In genomic region chr18:27605107-27605834, GRCh38 we compare ENCODE assay signal across 7 cellular contexts.
A peak's percentile ranks its signal among the peaks of the same experiment; 100 is the strongest.
DNase-seq lines count a peak whose midpoint lies in the region; ATAC-seq and TF ChIP-seq lines count a peak whose summit lies in the region.

No MANE protein-coding gene starts in this region.

- H3K27me3 ChIP-seq in HUES48 (ENCODE audit: control insufficient read depth, insufficient read depth, low read length) = no peaks in the 10 kb centered on the region

- POLR2A ChIA-PET in MCF 10A (lab: Yijun Ruan, JAX) = interaction anchor here (0.6 to 1.5 kb wide), 6 partner anchors 19 to 232 kb away, joined by 3 to 6 read pairs (median 3); no protein-coding TSS in a partner anchor

- no peaks in the 10 kb centered on the region for H3K27me3 Mint-ChIP-seq in MCF 10A (ENCODE audit: insufficient read depth, unreplicated experiment)
- H3K27me3 Mint-ChIP-seq in stimulated activated naive B cell treated with anti-CD40 and anti-IgM and Interleukin-4, amounts not matched to agents 10 μg/mL and 1 μg/mL and 100 μg/mL, for 72 hours = peaks cover 0 to 7% of the 10 kb centered on the region in 2 donors

- DNase-seq in GM04503 (ENCODE audit: low read depth) (peak; percentile 12), NCI-H82 treated with DMSO at 0.1 percent for 48 hours (lab: John Stamatoyannopoulos, UW; ENCODE audit: unreplicated experiment) (peak; percentile 93), MCF 10A (ENCODE audit: unreplicated experiment) (peak; percentile 78), inferior parietal cortex (ENCODE audit: extremely low spot score) (peak; percentile 86)
- no peak for DNase-seq in stimulated activated naive B cell treated with anti-CD40 and anti-IgM and Interleukin-4, amounts not matched to agents 10 μg/mL and 1 μg/mL and 100 μg/mL, for 72 hours

- BruUV-seq in MCF 10A (replicated peaks; lab: Mats Ljungman, UMichigan) = no TSS peak

- H3K36me3 Mint-ChIP-seq in MCF 10A (ENCODE audit: insufficient read depth, unreplicated experiment) = no peaks in the 10 kb centered on the region
- H3K36me3 Mint-ChIP-seq in stimulated activated naive B cell treated with anti-CD40 and anti-IgM and Interleukin-4, amounts not matched to agents 10 μg/mL and 1 μg/mL and 100 μg/mL, for 72 hours = no peaks in the 10 kb centered on the region

- no peaks in the 10 kb centered on the region for H3K36me3 ChIP-seq in HUES48 (ENCODE audit: control insufficient read depth, insufficient read depth, low read length)

- H3K4me1 Mint-ChIP-seq in MCF 10A (ENCODE audit: insufficient read depth, unreplicated experiment) = peaks cover 5% of the 10 kb centered on the region
- H3K4me1 Mint-ChIP-seq in stimulated activated naive B cell treated with anti-CD40 and anti-IgM and Interleukin-4, amounts not matched to agents 10 μg/mL and 1 μg/mL and 100 μg/mL, for 72 hours = no peaks in the 10 kb centered on the region

- no peak overlapping the region for H3K4me3 Mint-ChIP-seq in MCF 10A (ENCODE audit: unreplicated experiment)
- no peak overlapping the region for H3K4me3 Mint-ChIP-seq in stimulated activated naive B cell treated with anti-CD40 and anti-IgM and Interleukin-4, amounts not matched to agents 10 μg/mL and 1 μg/mL and 100 μg/mL, for 72 hours

- peak; percentile 72 for TF ChIP-seq CTCF in MCF 10A (IDR thresholded peaks at IDR 0.05; ENCODE audit: unreplicated experiment)

- no peak overlapping the region for H3K27ac Mint-ChIP-seq in MCF 10A (ENCODE audit: low read depth, unreplicated experiment)
- no peak overlapping the region for H3K27ac Mint-ChIP-seq in stimulated activated naive B cell treated with anti-CD40 and anti-IgM and Interleukin-4, amounts not matched to agents 10 μg/mL and 1 μg/mL and 100 μg/mL, for 72 hours

- ATAC-seq in GM21529 (IDR thresholded peaks at IDR 0.05; ENCODE audit: unreplicated experiment) = peak; percentile 86
- ATAC-seq in stimulated activated naive B cell treated with anti-CD40 and anti-IgM and Interleukin-4, amounts not matched to agents 10 μg/mL and 1 μg/mL and 100 μg/mL, for 72 hours (replicated peaks) = peak; percentile 52 to 65

- H3K4me1 ChIP-seq in HUES48 (ENCODE audit: control insufficient read depth, insufficient read depth, low read length) = peaks cover 16% of the 10 kb centered on the region

- intact Hi-C loops in MCF 10A (cut with micrococcal nuclease) = loop anchor here (1.0 to 10.0 kb wide), 3 partner anchors 145 to 790 kb away; no protein-coding TSS in a partner anchor

- H3K4me3 ChIP-seq in HUES48 (ENCODE audit: low read depth, low read length) = no peak overlapping the region

- H3K27ac ChIP-seq in HUES48 (ENCODE audit: low read depth, low read length) = peak overlapping the region; percentile 80

- CTCF ChIA-PET in MCF 10A (lab: Yijun Ruan, JAX) = interaction anchor here (0.6 to 6.4 kb wide), 48 partner anchors 9 to 1801 kb away, joined by 3 to 90 read pairs (median 4); partner anchors contain the start of gene CDH2

- no peaks in the 10 kb centered on the region for H3K9me3 ChIP-seq in HUES48 (ENCODE audit: control insufficient read depth, insufficient read depth, low read length)

- no peak overlapping the region for H3K9ac ChIP-seq in HUES48 (ENCODE audit: low read depth, low read length)

- H3K9me3 Mint-ChIP-seq in MCF 10A (ENCODE audit: unreplicated experiment) = no peaks in the 10 kb centered on the region
- H3K9me3 Mint-ChIP-seq in stimulated activated naive B cell treated with anti-CD40 and anti-IgM and Interleukin-4, amounts not matched to agents 10 μg/mL and 1 μg/mL and 100 μg/mL, for 72 hours = peaks cover 0 to 3% of the 10 kb centered on the region in 2 donors
